ENCODE assay signal across 19 cellular contexts in the genomic region with DNA sequence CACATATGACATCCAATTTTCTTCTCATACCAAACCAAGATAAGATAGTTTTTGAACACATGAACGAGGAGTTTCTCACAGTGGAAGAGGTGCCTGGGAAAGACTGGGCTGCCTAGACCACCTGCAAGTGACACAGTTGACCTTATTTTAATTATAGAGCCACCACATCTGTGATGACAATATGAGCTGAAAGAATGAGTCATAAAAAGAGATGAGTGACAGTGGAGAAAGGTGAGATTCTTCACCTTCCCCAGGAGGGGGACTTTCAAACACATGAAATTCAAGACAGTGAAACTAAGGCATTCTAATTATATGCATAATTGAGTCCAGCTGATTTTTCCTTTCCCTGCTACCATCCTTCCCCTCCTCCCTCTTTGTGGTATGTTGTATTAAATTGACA.
"Had no signal": no experiment of that assay in that cellular context is flagged by ENCODE, and none has a peak within 500 bp of the region (broad histone marks: within the 10 kb centered on the region; RNA-seq: fewer than 3 reads in every experiment).

No MANE protein-coding gene starts in this region.

- H3K4me3 ChIP-seq: adrenal gland, breast epithelium, coronary artery, gastroesophageal sphincter, heart left ventricle, mucosa of descending colon, spleen, thyroid gland had no signal

- H3K27ac ChIP-seq: adrenal gland, breast epithelium, coronary artery, gastroesophageal sphincter, heart left ventricle, spleen, thyroid gland, WERI-Rb-1 had no signal

- H3K27me3 ChIP-seq: adrenal gland, breast epithelium, gastroesophageal sphincter, spleen, thyroid gland had no signal

- H3K9me3 ChIP-seq: adrenal gland, breast epithelium, gastroesophageal sphincter, heart left ventricle, mucosa of descending colon, thyroid gland had no signal

- FAIRE-seq: astrocyte, endometrium, urothelium cell line had no signal

- DNase-seq: activated CD4-positive, alpha-beta T cell treated with anti-CD3 and anti-CD28 coated beads for 1 hour; activated gamma-delta T cell; adrenal gland; heart left ventricle; left ventricle myocardium superior; mucosa of descending colon; naive B cell; retina; spleen; stimulated activated naive B cell treated with anti-CD40 and anti-IgM and Interleukin-4, amounts not matched to agents 10 μg/mL and 1 μg/mL and 100 μg/mL, for 72 hours; thyroid gland; WERI-Rb-1 had no signal

- H3K4me1 ChIP-seq: adrenal gland, breast epithelium, gastroesophageal sphincter, heart left ventricle, spleen, thyroid gland had no signal

- H3K36me3 ChIP-seq: adrenal gland, breast epithelium, gastroesophageal sphincter, heart left ventricle, spleen, thyroid gland, WERI-Rb-1 had no signal

- ATAC-seq: esophagus mucosa; gastroesophageal sphincter; heart left ventricle; left ventricle myocardium superior; mucosa of descending colon; stimulated activated naive B cell treated with anti-CD40 and anti-IgM and Interleukin-4, amounts not matched to agents 10 μg/mL and 1 μg/mL and 100 μg/mL, for 72 hours had no signal
